ENCODE assay signal across 8 cellular contexts in genomic region chr16:2046889-2047329, GRCh38. TPM values are rescaled to one million over a fixed set of nuclear protein-coding genes. Genes with fewer than 3 reads are reported as not detected.
DNase-seq lines count a peak whose midpoint lies in the region; TF ChIP-seq lines count a peak whose summit lies in the region.

No MANE protein-coding gene starts in this region.

- H4K20me1 ChIP-seq in Karpas-422 (ENCODE audit: insufficient read depth, low read depth, low read length) = no peaks in the 10 kb centered on the region

- no peaks in the 10 kb centered on the region for H3K27me3 Mint-ChIP-seq in Calu3 (ENCODE audit: unreplicated experiment)

- peak overlapping the region; percentile 95 for H3K9ac ChIP-seq in Karpas-422 (ENCODE audit: low read length)
- peak overlapping the region; percentile 74 for H3K9ac ChIP-seq in neuronal stem cell (ENCODE audit: low read depth, low read length, poor library complexity)

- H3K9me2 ChIP-seq in Karpas-422 (replicated peaks; ENCODE audit: insufficient read depth, low read length) = no peaks in the 10 kb centered on the region

- peaks cover 9% of the 10 kb centered on the region for H3K79me1 ChIP-seq in neuronal stem cell (ENCODE audit: low read depth, low read length)

- peak overlapping the region; percentile 82 for H2BK5ac ChIP-seq in neuronal stem cell (ENCODE audit: low read length)

- H3K18ac ChIP-seq in neuronal stem cell (ENCODE audit: low read length) = peak overlapping the region; percentile 94

- peaks cover 34% of the 10 kb centered on the region for H3K79me2 ChIP-seq in Karpas-422 (ENCODE audit: low read length)

- peak overlapping the region; percentile 15; the same call in 1 of the 2 replicates for H3K27ac ChIP-seq in Karpas-422 (ENCODE audit: low read length)
- H3K27ac ChIP-seq in dorsolateral prefrontal cortex = peak overlapping the region in 47 of 59 donors; percentile 9 to 87 (median 71)
- no peak overlapping the region for H3K27ac ChIP-seq in neuronal stem cell (replicated peaks; ENCODE audit: low read length)

- CTCF ChIA-PET in Calu3 (lab: Charles Lee) = interaction anchor here (1.2 kb wide), 2 partner anchors 19 to 74 kb away, joined by 4 read pairs; no protein-coding TSS in a partner anchor

- peaks cover 22% of the 10 kb centered on the region for H3K4me1 ChIP-seq in Karpas-422 (ENCODE audit: low read length)
- H3K4me1 ChIP-seq in neuronal stem cell (ENCODE audit: control insufficient read depth in 2 of 2, insufficient read depth in 1 of 2, low read depth in 1 of 2, low read length in 2 of 2) = peaks cover 8 to 11% of the 10 kb centered on the region in 2 donors

- no peak overlapping the region for H2BK15ac ChIP-seq in neuronal stem cell (ENCODE audit: low read length)

- peak overlapping the region; percentile 75 for H3K4me3 Mint-ChIP-seq in Calu3 (ENCODE audit: low read depth, unreplicated experiment)

- no peak overlapping the region for H2BK12ac ChIP-seq in neuronal stem cell (ENCODE audit: low read length)

- no peak overlapping the region for H3K4ac ChIP-seq in neuronal stem cell (ENCODE audit: low read length)

- peak overlapping the region; percentile 100 for H3K4me2 ChIP-seq in Karpas-422 (ENCODE audit: low read depth, low read length, poor library complexity, severe bottlenecking)
- H3K4me2 ChIP-seq in neuronal stem cell (ENCODE audit: insufficient read depth, low read length, poor library complexity, severe bottlenecking) = peak overlapping the region; percentile 85

- H3K14ac ChIP-seq in neuronal stem cell (ENCODE audit: low read length) = no peak overlapping the region

- H3K23ac ChIP-seq in neuronal stem cell (ENCODE audit: low read depth, low read length, poor library complexity) = peak overlapping the region; percentile 17

- H3K4me1 Mint-ChIP-seq in Calu3 (ENCODE audit: low read depth, unreplicated experiment) = peaks cover 27% of the 10 kb centered on the region

- TF ChIP-seq CTCF in Calu3 (IDR thresholded peaks at IDR 0.05; ENCODE audit: unreplicated experiment) (no peak), dorsolateral prefrontal cortex (IDR thresholded peaks at IDR 0.05 in 54 of 56, conservative IDR thresholded peaks at IDR 0.05 in 2 of 56; ENCODE audit: low read depth in 1 of 56, partially characterized antibody in 56 of 56) (no peak)

- H3K27me3 ChIP-seq in Karpas-422 (ENCODE audit: low read length) (no peaks in the 10 kb centered on the region), dorsolateral prefrontal cortex (no peaks in the 10 kb centered on the region), neuronal stem cell (ENCODE audit: control insufficient read depth in 3 of 3, insufficient read depth in 3 of 3, low read depth in 1 of 3, low read length in 3 of 3) (no peaks in the 10 kb centered on the region)

- H3K36me3 ChIP-seq in Karpas-422 (ENCODE audit: insufficient read depth, low read length) = no peaks in the 10 kb centered on the region
- H3K36me3 ChIP-seq in neuronal stem cell (replicated peaks in 1 of 2; ENCODE audit: control insufficient read depth in 2 of 2, insufficient read depth in 2 of 2, low read length in 2 of 2) = peaks cover 16% of the 10 kb centered on the region in 2 donors

- no peaks in the 10 kb centered on the region for H3K9me3 Mint-ChIP-seq in Calu3 (ENCODE audit: low read depth, unreplicated experiment)

- peak overlapping the region; percentile 95 for H2AFZ ChIP-seq in Karpas-422 (ENCODE audit: low read length)
- H2AFZ ChIP-seq in neuronal stem cell (ENCODE audit: low read length) = peak overlapping the region; percentile 95

- H2AK5ac ChIP-seq in neuronal stem cell (ENCODE audit: low read depth, low read length) = peak overlapping the region; percentile 56

- intact Hi-C loops in Calu3 (cut with micrococcal nuclease; ENCODE audit: unreplicated experiment) (no loop called here), dorsolateral prefrontal cortex (cut with DNase I) (loop anchor here in 1 of 2 donors (5.0 kb wide), 2 partner anchors 40 to 880 kb away; partner anchors contain the start of gene ZNF598)

- DNase-seq in Calu3 = no peak
- no peak for DNase-seq in Karpas-422
- no peak for DNase-seq in dorsolateral prefrontal cortex
- DNase-seq in neuronal stem cell (ENCODE audit: low spot score) = no peak
- no peak for DNase-seq in UCSD-AML1 (lab: John Stamatoyannopoulos, UW; ENCODE audit: unreplicated experiment)
- DNase-seq in GM03348 (ENCODE audit: low spot score) = no peak
- DNase-seq in DMS 273 treated with DMSO at 0.1 percent for 48 hours (lab: John Stamatoyannopoulos, UW) = no peak
- DNase-seq in HT-29 (ENCODE audit: low spot score) = no peak

- H3K9me3 ChIP-seq in Karpas-422 (ENCODE audit: low read length) (no peaks in the 10 kb centered on the region), neuronal stem cell (replicated peaks in 1 of 2; ENCODE audit: control insufficient read depth in 2 of 2, insufficient read depth in 1 of 2, low read depth in 1 of 2, low read length in 2 of 2) (no peaks in the 10 kb centered on the region)

- WGBS in neuronal stem cell (ENCODE audit: extremely low coverage in 2 of 2, insufficient read length in 2 of 2, insufficient replicate concordance in 1 of 2), 2 donors = no CpG with 5 or more reads among the region's 8 CpGs

- no peak overlapping the region for H2BK120ac ChIP-seq in neuronal stem cell (ENCODE audit: low read depth, low read length)

- peak overlapping the region; percentile 100 for H3K4me3 ChIP-seq in Karpas-422 (ENCODE audit: low read length)
- H3K4me3 ChIP-seq in dorsolateral prefrontal cortex = peak overlapping the region; percentile 62 to 100 (median 93)
- H3K4me3 ChIP-seq in neuronal stem cell (ENCODE audit: low read length in 2 of 2) = peak overlapping the region; percentile 76 to 87

- peak overlapping the region; percentile 11 for H3K27ac Mint-ChIP-seq in Calu3 (ENCODE audit: unreplicated experiment)

- H4K91ac ChIP-seq in neuronal stem cell (ENCODE audit: low read depth, low read length, poor library complexity) = no peak overlapping the region

- peaks cover 48% of the 10 kb centered on the region for H3K36me3 Mint-ChIP-seq in Calu3 (ENCODE audit: insufficient read depth, unreplicated experiment)

- no TSS peak for BruUV-seq in Calu3 (replicated peaks; lab: Mats Ljungman, UMichigan)

- H4K8ac ChIP-seq in neuronal stem cell (ENCODE audit: low read depth, low read length) = no peak overlapping the region

RNA-seq across cellular contexts. Expression of gene NTHL1, which starts 0.7 kb away (rescaled TPM):
- total RNA-seq in Calu3 (2022) = 32.8 and 33.8 TPM in 2 replicates
- 23.2 and 52.2 TPM in 2 replicates for total RNA-seq in Karpas-422 (2014; rRNA removed; shearing (Covaris generic); ENCODE audit: low replicate concordance)
- 10 to 100 TPM; 12.2 to 41.4 (median 26.0) TPM for total RNA-seq in dorsolateral prefrontal cortex
- polyA plus RNA-seq in neuronal stem cell (2013, experiment 1 of 2) = 28.2 TPM
- polyA plus RNA-seq in neuronal stem cell (2013, experiment 2 of 2) = 27.7 TPM
- 157 and 215 TPM in 2 replicates for total RNA-seq in HT-29 (2014; rRNA removed; shearing (Covaris generic))

RNA-seq across cellular contexts. Expression of gene TSC2, which starts 0.9 kb away (rescaled TPM):
- total RNA-seq in Calu3 (2022) (170 and 194 TPM in 2 replicates), dorsolateral prefrontal cortex (100 to 1,000 TPM; 129 to 311 (median 193) TPM)
- 33.3 and 64.5 TPM in 2 replicates for total RNA-seq in Karpas-422 (2014; rRNA removed; shearing (Covaris generic); ENCODE audit: low replicate concordance)
- 54.6 TPM for polyA plus RNA-seq in neuronal stem cell (2013, experiment 1 of 2)
- polyA plus RNA-seq in neuronal stem cell (2013, experiment 2 of 2) = 53.2 TPM
- 75.1 and 85.0 TPM in 2 replicates for total RNA-seq in HT-29 (2014; rRNA removed; shearing (Covaris generic))

RNA-seq across cellular contexts. Expression of gene NHERF2, which starts 20.2 kb away (rescaled TPM):
- total RNA-seq in Calu3 (2022) = 15.7 and 22.0 TPM in 2 replicates
- total RNA-seq in Karpas-422 (2014; rRNA removed; shearing (Covaris generic); ENCODE audit: low replicate concordance) = not detected in 2 replicates
- 100 to 1,000 TPM in 28 of 120 experiments, 10 to 100 TPM in 92; 46.4 to 200 (median 84.6) TPM for total RNA-seq in dorsolateral prefrontal cortex
- polyA plus RNA-seq in neuronal stem cell (2013, experiment 1 of 2) = 16.0 TPM
- polyA plus RNA-seq in neuronal stem cell (2013, experiment 2 of 2) = 14.8 TPM
- 258 and 259 TPM in 2 replicates for total RNA-seq in HT-29 (2014; rRNA removed; shearing (Covaris generic))

RNA-seq across cellular contexts. Expression of gene NPW, which starts 27.3 kb away (rescaled TPM):
- total RNA-seq in Calu3 (2022) = 1.5 and 4.2 TPM in 2 replicates
- total RNA-seq in Karpas-422 (2014; rRNA removed; shearing (Covaris generic); ENCODE audit: low replicate concordance) = 3.0 TPM in 1 of 2 replicates, not detected in the other
- total RNA-seq in dorsolateral prefrontal cortex = 1 to 10 TPM in 45 of 120 experiments, under 1 TPM in 23, not detected in 52; 0.43 to 4.3 (median 1.1) TPM
- 2.0 TPM for polyA plus RNA-seq in neuronal stem cell (2013, experiment 1 of 2)
- 1.7 TPM for polyA plus RNA-seq in neuronal stem cell (2013, experiment 2 of 2)
- 0.91 and 2.7 TPM in 2 replicates for total RNA-seq in HT-29 (2014; rRNA removed; shearing (Covaris generic))

RNA-seq across cellular contexts. Expression of gene ZNF598, which starts 37.3 kb away (rescaled TPM):
- 72.4 and 73.1 TPM in 2 replicates for total RNA-seq in Calu3 (2022)
- total RNA-seq in Karpas-422 (2014; rRNA removed; shearing (Covaris generic); ENCODE audit: low replicate concordance) = 12.6 and 20.5 TPM in 2 replicates
- total RNA-seq in dorsolateral prefrontal cortex = 10 to 100 TPM; 16.4 to 45.4 (median 29.2) TPM
- 21.3 TPM for polyA plus RNA-seq in neuronal stem cell (2013, experiment 1 of 2)
- polyA plus RNA-seq in neuronal stem cell (2013, experiment 2 of 2) = 20.9 TPM
- total RNA-seq in HT-29 (2014; rRNA removed; shearing (Covaris generic)) = 42.9 and 49.0 TPM in 2 replicates

Comparison
In these comparisons a context has a peak if more than half of its experiments do, and no peak if none do; other contexts are left out.
1. RNA of gene NHERF2, which starts 20.2 kb away (total RNA-seq): 258 to 259 TPM in HT-29, 46.4 to 200 TPM in dorsolateral prefrontal cortex and 15.7 to 22.0 TPM in Calu3; not detected in Karpas-422; every median in the first group is over 10 times any median in the second.
2. Peak in every context shown above with its lines, with median percentiles within 50 percentile points of each other: H3K4me3 ChIP-seq.